8 cellular contexts compared by ENCODE assay signal in genomic region chr22:43812149-43812842, GRCh38. TPM values are rescaled to one million over a fixed set of nuclear protein-coding genes. Genes with fewer than 3 reads are reported as not detected.
A peak's percentile ranks its signal among the peaks of the same experiment; 100 is the strongest.
DNase-seq lines count a peak whose midpoint lies in the region; ATAC-seq, FAIRE-seq and TF ChIP-seq lines count a peak whose summit lies in the region.

Gene EFCAB6 (minus strand): TSS chr22:43812305. CDS start chr22:43782318, 29,987 bp downstream.

- H3K27ac ChIP-seq in ectodermal cell (ENCODE audit: insufficient read depth, low read depth, low read length, poor library complexity, severe bottlenecking): peak within 1 kb of the TSS; percentile 45
- peak within 1 kb of the TSS; percentile 84 for H3K27ac ChIP-seq in lower lobe of right lung

- H3K4me3 ChIP-seq in ectodermal cell (ENCODE audit: insufficient read depth, low read depth, low read length) (peak within 1 kb of the TSS; percentile 76), lower lobe of right lung (peak within 1 kb of the TSS; percentile 82)

- intact Hi-C loops in lower lobe of right lung (cut with DNase I): no loop called here

- ATAC-seq in HG03460 (IDR thresholded peaks at IDR 0.05; ENCODE audit: unreplicated experiment): peak; percentile 79
- peak; percentile 98 to 99 for ATAC-seq in lower lobe of right lung

- peak within 1 kb of the TSS; percentile 52 for H3K27ac Mint-ChIP-seq in activated CD4-positive, alpha-beta memory T cell treated with anti-CD3 and anti-CD28 coated beads, Interleukin-2, amount 10 ng/mL, durations not matched to agents 7 days and 5 days

- H3K36me3 ChIP-seq in ectodermal cell (ENCODE audit: control insufficient read depth, insufficient read depth, low read length) (no peaks in the 10 kb centered on the region), lower lobe of right lung (no peaks in the 10 kb centered on the region)

- no peaks in the 10 kb centered on the region for H3K27me3 ChIP-seq in ectodermal cell (ENCODE audit: control insufficient read depth, insufficient read depth, low read length, poor library complexity, severe bottlenecking)
- H3K27me3 ChIP-seq in lower lobe of right lung (ENCODE audit: low read depth): no peaks in the 10 kb centered on the region

- no peaks in the 10 kb centered on the region for H3K9me3 Mint-ChIP-seq in activated CD4-positive, alpha-beta memory T cell treated with anti-CD3 and anti-CD28 coated beads, Interleukin-2, amount 10 ng/mL, durations not matched to agents 7 days and 5 days

- H3K4me3 Mint-ChIP-seq in activated CD4-positive, alpha-beta memory T cell treated with anti-CD3 and anti-CD28 coated beads, Interleukin-2, amount 10 ng/mL, durations not matched to agents 7 days and 5 days: peak within 1 kb of the TSS; percentile 93

- WGBS in ectodermal cell, 2 experiments: 1% methylated on average over 55 of the region's 55 CpGs

- POLR2A ChIA-PET in activated CD4-positive, alpha-beta memory T cell treated with anti-CD3 and anti-CD28 coated beads, Interleukin-2, amount 10 ng/mL, durations not matched to agents 7 days and 5 days (lab: Charles Lee): interaction anchor here (0.8 to 1.1 kb wide), 4 partner anchors 11 to 212 kb away, joined by 3 to 5 read pairs (median 3); partner anchors contain the start of genes PARVB and SAMM50

- H3K4me1 ChIP-seq in ectodermal cell (ENCODE audit: control insufficient read depth, insufficient read depth, low read length) (peaks cover 4% of the 10 kb centered on the region), lower lobe of right lung (peaks cover 14% of the 10 kb centered on the region)

- H3K27me3 Mint-ChIP-seq in activated CD4-positive, alpha-beta memory T cell treated with anti-CD3 and anti-CD28 coated beads, Interleukin-2, amount 10 ng/mL, durations not matched to agents 7 days and 5 days: no peaks in the 10 kb centered on the region

- DNase-seq in AML-193 (lab: John Stamatoyannopoulos, UW) (peak; percentile 81 to 83), GM19239 (ENCODE audit: insufficient read length, low spot score) (peak; percentile 87), NCI-H774 (lab: John Stamatoyannopoulos, UW) (peak; percentile 78), lower lobe of right lung (peak; percentile 92)
- peak; percentile 91 for DNase-seq in activated CD4-positive, alpha-beta memory T cell treated with anti-CD3 and anti-CD28 coated beads, Interleukin-2, amount 10 ng/mL, durations not matched to agents 7 days and 5 days
- peak; percentile 84 to 89 for DNase-seq in stimulated activated CD4-positive, alpha-beta T cell treated with anti-CD3 and anti-CD28 coated beads, Interleukin-4, amount 100 ng/mL, for 48 hours (ENCODE audit: low read depth in 2 of 2)

- TF ChIP-seq CTCF in lower lobe of right lung (IDR thresholded peaks at IDR 0.05): no peak

- H3K9me3 ChIP-seq in ectodermal cell (ENCODE audit: control insufficient read depth, low read length): no peaks in the 10 kb centered on the region
- no peaks in the 10 kb centered on the region for H3K9me3 ChIP-seq in lower lobe of right lung

- CTCF ChIA-PET in activated CD4-positive, alpha-beta memory T cell treated with anti-CD3 and anti-CD28 coated beads, Interleukin-2, amount 10 ng/mL, durations not matched to agents 7 days and 5 days (lab: Charles Lee): interaction anchor here (0.9 to 1.3 kb wide), 2 partner anchors 70 to 73 kb away, joined by 3 to 4 read pairs; no protein-coding TSS in a partner anchor

- peak; percentile 96 for FAIRE-seq in GM19239 (lab: Jason Lieb, UNC)

- H3K4me1 Mint-ChIP-seq in activated CD4-positive, alpha-beta memory T cell treated with anti-CD3 and anti-CD28 coated beads, Interleukin-2, amount 10 ng/mL, durations not matched to agents 7 days and 5 days: peaks cover 29% of the 10 kb centered on the region

- H3K36me3 Mint-ChIP-seq in activated CD4-positive, alpha-beta memory T cell treated with anti-CD3 and anti-CD28 coated beads, Interleukin-2, amount 10 ng/mL, durations not matched to agents 7 days and 5 days (ENCODE audit: low read depth): peaks cover 5% of the 10 kb centered on the region

RNA-seq across cellular contexts. Expression of gene EFCAB6, which starts in this region (rescaled TPM):
- under 1 TPM in 1 of 2 experiments, not detected in 1; 0.18 TPM for total RNA-seq in activated CD4-positive, alpha-beta memory T cell treated with anti-CD3 and anti-CD28 coated beads, Interleukin-2, amount 10 ng/mL, durations not matched to agents 7 days and 5 days
- polyA plus RNA-seq in ectodermal cell (2013, experiment 1 of 4): 2.2 TPM
- polyA plus RNA-seq in ectodermal cell (2013, experiment 2 of 4): 1.3 TPM
- polyA plus RNA-seq in ectodermal cell (2013, experiment 3 of 4): 0.85 TPM
- polyA plus RNA-seq in ectodermal cell (2013, experiment 4 of 4): 1.7 TPM
- 5.8 TPM for total RNA-seq in lower lobe of right lung

Comparison
In these comparisons a context has a peak if more than half of its experiments do, and no peak if none do; other contexts are left out.
1. Peak in every context shown above with its lines: DNase-seq, ATAC-seq, H3K4me3 ChIP-seq and H3K27ac ChIP-seq.
2. Peak in DNase-seq in activated CD4-positive, alpha-beta memory T cell treated with anti-CD3 and anti-CD28 coated beads, Interleukin-2, amount 10 ng/mL, durations not matched to agents 7 days and 5 days; RNA of the gene not detected or under 1 TPM.